ENCODE assay signal across 22 cellular contexts in the genomic region with DNA sequence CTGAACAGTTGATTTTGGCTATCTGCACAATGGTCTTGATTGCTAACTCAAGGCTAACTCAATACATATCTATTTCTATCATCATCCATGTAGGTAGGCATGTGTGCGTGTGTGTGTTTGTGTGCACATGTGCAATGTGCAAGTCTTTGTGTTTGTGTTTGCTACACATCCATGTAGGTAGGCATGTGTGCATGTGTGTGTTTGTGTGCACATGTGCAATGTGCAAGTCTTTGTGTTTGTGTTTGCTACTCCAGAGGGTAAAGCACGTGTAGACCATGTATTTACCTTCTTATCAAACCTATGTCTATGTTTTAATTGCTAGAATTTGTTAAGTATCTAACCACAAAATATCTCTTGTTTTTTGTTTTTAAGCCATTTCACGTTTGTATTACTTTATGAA.
"Had no signal": no experiment of that assay in that cellular context is flagged by ENCODE, and none has a peak within 500 bp of the region (broad histone marks: within the 10 kb centered on the region; RNA-seq: fewer than 3 reads in every experiment).

No MANE protein-coding gene starts in this region.

- H3K4me3 ChIP-seq: colonic mucosa, dorsolateral prefrontal cortex, esophagus muscularis mucosa, gastroesophageal sphincter, heart left ventricle, hepatocyte, left lung, lower lobe of right lung, mucosa of descending colon had no signal

- FAIRE-seq: endothelial cell of umbilical vein, frontal cortex, keratinocyte had no signal

- H3K4me2 ChIP-seq: hepatocyte had no signal

- H3K27me3 ChIP-seq: colonic mucosa, dorsolateral prefrontal cortex, esophagus muscularis mucosa, foreskin keratinocyte, gastroesophageal sphincter, heart left ventricle, hepatocyte, left lung had no signal

- ATAC-seq: foreskin keratinocyte, gastroesophageal sphincter, heart left ventricle, left cardiac atrium, left lung, left ventricle myocardium superior, lower lobe of right lung, mucosa of descending colon had no signal

- DNase-seq: colonic mucosa; cortex of kidney; dorsolateral prefrontal cortex; effector CD4-positive, alpha-beta T cell; effector memory CD4-positive, alpha-beta T cell; foreskin keratinocyte; heart left ventricle; hypothalamus; immature natural killer cell; left cardiac atrium; left lung; left ventricle myocardium superior; lower lobe of right lung; mesenchymal stem cell; mucosa of descending colon; naive B cell had no signal

- H2AFZ ChIP-seq: hepatocyte had no signal

- H3K4me1 ChIP-seq: colonic mucosa, esophagus muscularis mucosa, foreskin keratinocyte, gastroesophageal sphincter, heart left ventricle, left lung, lower lobe of right lung had no signal

- H3K79me2 ChIP-seq: hepatocyte had no signal

- H3K36me3 ChIP-seq: colonic mucosa, esophagus muscularis mucosa, gastroesophageal sphincter, heart left ventricle, left lung, lower lobe of right lung had no signal

- H3K9me3 ChIP-seq: colonic mucosa, gastroesophageal sphincter, lower lobe of right lung had no signal

- H3K27ac ChIP-seq: colonic mucosa, dorsolateral prefrontal cortex, esophagus muscularis mucosa, foreskin keratinocyte, gastroesophageal sphincter, heart left ventricle, hepatocyte, left lung, lower lobe of right lung had no signal
